In genomic region chr6:15252205-15252604, GRCh38 we compare ENCODE assay signal across 13 cellular contexts. TPM values are rescaled to one million over a fixed set of nuclear protein-coding genes. Genes with fewer than 3 reads are reported as not detected.
DNase-seq lines count a peak whose midpoint lies in the region; ATAC-seq and TF ChIP-seq lines count a peak whose summit lies in the region.
"Had no signal": no experiment of that assay in that cellular context is flagged by ENCODE, and none has a peak within 500 bp of the region (broad histone marks: within the 10 kb centered on the region; RNA-seq: fewer than 3 reads in every experiment).

No MANE protein-coding gene starts in this region.

- peak overlapping the region; percentile 72 for H3K4me2 ChIP-seq in OCI-LY3 (ENCODE audit: low read length)

- H3K36me3 ChIP-seq in OCI-LY3 (replicated peaks; ENCODE audit: low read depth, low read length): no peaks in the 10 kb centered on the region
- H3K36me3 ChIP-seq in psoas muscle (ENCODE audit: insufficient read depth in 1 of 2, low read depth in 1 of 2): no peaks in the 10 kb centered on the region
- no peaks in the 10 kb centered on the region for H3K36me3 ChIP-seq in thyroid gland
- H3K36me3 ChIP-seq: upper lobe of right lung had no signal

- H3K4me1 ChIP-seq in OCI-LY3 (ENCODE audit: low read length) (peaks cover 72% of the 10 kb centered on the region), psoas muscle (peaks cover 48% of the 10 kb centered on the region), thyroid gland (peaks cover 20 to 27% of the 10 kb centered on the region in 2 donors)

- no peak for DNase-seq in activated CD4-positive, alpha-beta T cell treated with anti-CD3 and anti-CD28 coated beads, Interleukin-2, amount 10 ng/mL, durations not matched to agents 24 days and 14 days
- DNase-seq in activated CD4-positive, alpha-beta T cell treated with anti-CD3 and anti-CD28 coated beads, Interleukin-2, amount 50 U/mL, for 1 hour: no peak
- DNase-seq in amniotic epithelial cell (ENCODE audit: low read depth) (peak; percentile 40), psoas muscle (no peak), LoVo (ENCODE audit: low spot score) (no peak), NCI-H2107 (lab: John Stamatoyannopoulos, UW) (no peak), thyroid gland (no peak)
- DNase-seq: activated effector memory CD4-positive, alpha-beta T cell treated with anti-CD3 and anti-CD28 coated beads, Interleukin-2, amount 50 U/mL, for 16 hours; NCI-H526; Right ventricle myocardium superior; upper lobe of right lung had no signal

- no peaks in the 10 kb centered on the region for H3K9me3 ChIP-seq in OCI-LY3 (ENCODE audit: insufficient read depth, low read length)
- no peaks in the 10 kb centered on the region for H3K9me3 ChIP-seq in psoas muscle
- H3K9me3 ChIP-seq in thyroid gland: no peaks in the 10 kb centered on the region
- H3K9me3 ChIP-seq: upper lobe of right lung had no signal

- peaks cover 82% of the 10 kb centered on the region for H3K4me1 Mint-ChIP-seq in activated CD4-positive, alpha-beta T cell treated with anti-CD3 and anti-CD28 coated beads, Interleukin-2, amount 10 ng/mL, durations not matched to agents 24 days and 14 days

- H3K27ac Mint-ChIP-seq in activated CD4-positive, alpha-beta T cell treated with anti-CD3 and anti-CD28 coated beads, Interleukin-2, amount 10 ng/mL, durations not matched to agents 24 days and 14 days: peak overlapping the region; percentile 79

- H3K4me3 Mint-ChIP-seq in activated CD4-positive, alpha-beta T cell treated with anti-CD3 and anti-CD28 coated beads, Interleukin-2, amount 10 ng/mL, durations not matched to agents 24 days and 14 days: peak overlapping the region; percentile 87

- no peak for ATAC-seq in psoas muscle
- ATAC-seq: HepG2, upper lobe of right lung had no signal

- H3K27me3 Mint-ChIP-seq in activated CD4-positive, alpha-beta T cell treated with anti-CD3 and anti-CD28 coated beads, Interleukin-2, amount 10 ng/mL, durations not matched to agents 24 days and 14 days: peaks cover 2% of the 10 kb centered on the region

- no peaks in the 10 kb centered on the region for H3K27me3 ChIP-seq in OCI-LY3 (ENCODE audit: low read depth, low read length)
- H3K27me3 ChIP-seq in psoas muscle (ENCODE audit: insufficient read depth in 3 of 3, low read length in 2 of 3): no peaks in the 10 kb centered on the region
- H3K27me3 ChIP-seq in thyroid gland: no peaks in the 10 kb centered on the region
- H3K27me3 ChIP-seq: upper lobe of right lung had no signal

- no peak for TF ChIP-seq CTCF in OCI-LY3 (IDR thresholded peaks at IDR 0.05; ENCODE audit: low read depth, low read length)
- no peak for TF ChIP-seq CTCF in psoas muscle (IDR thresholded peaks at IDR 0.05)
- no peak for TF ChIP-seq CTCF in thyroid gland (IDR thresholded peaks at IDR 0.05)

- no peak overlapping the region for H3K4me3 ChIP-seq in OCI-LY3 (ENCODE audit: low read length)
- no peak overlapping the region for H3K4me3 ChIP-seq in psoas muscle
- H3K4me3 ChIP-seq in thyroid gland (replicated peaks in 1 of 3): no peak overlapping the region
- H3K4me3 ChIP-seq: upper lobe of right lung had no signal

- H3K36me3 Mint-ChIP-seq in activated CD4-positive, alpha-beta T cell treated with anti-CD3 and anti-CD28 coated beads, Interleukin-2, amount 10 ng/mL, durations not matched to agents 24 days and 14 days (ENCODE audit: low read depth): peaks cover 68% of the 10 kb centered on the region

- H3K27ac ChIP-seq in OCI-LY3 (ENCODE audit: low read length) (no peak overlapping the region), psoas muscle (peak overlapping the region; percentile 98), thyroid gland (no peak overlapping the region)
- H3K27ac ChIP-seq: upper lobe of right lung had no signal

- H3K9ac ChIP-seq in OCI-LY3 (ENCODE audit: low read length): no peak overlapping the region

- 69 to 76% (median 69%) methylated on average over 2 of the region's 2 CpGs for WGBS in psoas muscle, 3 donors
- WGBS in thyroid gland, 2 donors: 84 to 89% methylated on average over 2 of the region's 2 CpGs

- no peaks in the 10 kb centered on the region for H3K9me3 Mint-ChIP-seq in activated CD4-positive, alpha-beta T cell treated with anti-CD3 and anti-CD28 coated beads, Interleukin-2, amount 10 ng/mL, durations not matched to agents 24 days and 14 days

- peaks cover 34% of the 10 kb centered on the region for H4K20me1 ChIP-seq in OCI-LY3 (ENCODE audit: insufficient read depth, low read length)

- H3K79me2 ChIP-seq in OCI-LY3 (ENCODE audit: low read length): peaks cover 91% of the 10 kb centered on the region

- H2AFZ ChIP-seq in OCI-LY3 (ENCODE audit: low read depth, low read length): no peak overlapping the region

- no peak for TF ChIP-seq POLR2A in thyroid gland (IDR thresholded peaks at IDR 0.05)

- intact Hi-C loops in activated CD4-positive, alpha-beta T cell treated with anti-CD3 and anti-CD28 coated beads, Interleukin-2, amount 10 ng/mL, durations not matched to agents 24 days and 14 days (cut with micrococcal nuclease): no loop called here
- intact Hi-C loops in psoas muscle (cut with DNase I): loop anchor here (5.0 to 10.0 kb wide), 4 partner anchors 123 to 240 kb away; no protein-coding TSS in a partner anchor
- intact Hi-C loops in thyroid gland (cut with DNase I): no loop called here

RNA-seq across cellular contexts. Expression of gene JARID2, which starts 6.3 kb away (rescaled TPM):
- total RNA-seq in activated CD4-positive, alpha-beta T cell treated with anti-CD3 and anti-CD28 coated beads, Interleukin-2, amount 10 ng/mL, durations not matched to agents 24 days and 14 days: 48.7 and 49.5 TPM in 2 replicates
- total RNA-seq in psoas muscle (10 to 100 TPM in 1 of 4 donors, 1 to 10 TPM in 3; 2.8 to 16.1 (median 7.2) TPM), thyroid gland (1 to 10 TPM; 6.6 to 8.1 (median 7.5) TPM)
- polyA plus RNA-seq in psoas muscle: 1 to 10 TPM; 1.1 to 4.9 (median 4.9) TPM

Comparison
In these comparisons a context has a peak if more than half of its experiments do, and no peak if none do; other contexts are left out.
1. intact Hi-C loops: an anchor here in psoas muscle (5.0 to 10.0 kb wide); none called in activated CD4-positive, alpha-beta T cell treated with anti-CD3 and anti-CD28 coated beads, Interleukin-2, amount 10 ng/mL, durations not matched to agents 24 days and 14 days and thyroid gland.